1 cellular context compared by ENCODE assay signal in genomic region chr10:17428616-17429097, GRCh38.
TF ChIP-seq lines count a peak whose summit lies in the region.

No MANE protein-coding gene starts in this region.

TF ChIP-seq in HepG2, 621 proteins besides CTCF, POLR2A, EP300 and RAD21 (continued from another document):
- no peak for TF ChIP-seq ZNF816 (CRISPR knock-in tag; IDR thresholded peaks at IDR 0.05; ENCODE audit: borderline replicate concordance)
